21 cellular contexts compared by ENCODE assay signal in the genomic region with DNA sequence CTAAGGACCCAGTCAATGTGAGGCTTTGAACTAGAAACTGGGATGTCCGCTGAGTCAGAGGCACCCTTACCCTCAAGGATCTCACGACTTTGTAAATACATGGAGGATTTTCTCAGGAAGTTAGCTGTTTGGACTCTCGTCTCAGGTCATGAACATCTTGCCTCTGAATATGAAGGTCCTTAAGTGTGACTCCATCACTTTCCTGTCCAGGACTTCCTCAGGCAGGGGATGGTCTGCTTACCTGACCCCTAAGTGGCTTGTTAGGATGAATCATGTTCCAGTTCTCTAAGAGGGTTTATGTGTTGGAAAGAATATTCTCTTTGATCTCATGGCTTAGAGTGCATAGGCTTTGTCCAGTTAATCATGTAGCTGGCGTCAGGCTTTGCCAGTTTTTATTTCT.
"Had no signal": no experiment of that assay in that cellular context is flagged by ENCODE, and none has a peak within 500 bp of the region (broad histone marks: within the 10 kb centered on the region; RNA-seq: fewer than 3 reads in every experiment).

No MANE protein-coding gene starts in this region.

- H3K4me1 ChIP-seq: breast epithelium, right lobe of liver, tibial nerve had no signal

- H3K9me3 ChIP-seq: breast epithelium, heart left ventricle, right lobe of liver, tibial nerve had no signal

- H3K4me3 ChIP-seq: breast epithelium, heart left ventricle, right lobe of liver, tibial nerve had no signal

- H3K27me3 ChIP-seq: breast epithelium, foreskin keratinocyte, right lobe of liver, tibial nerve had no signal

- DNase-seq: activated CD4-positive, alpha-beta memory T cell treated with anti-CD3 and anti-CD28 coated beads, Interleukin-2, amount 10 ng/mL, durations not matched to agents 7 days and 5 days; activated CD4-positive, alpha-beta T cell treated with anti-CD3 and anti-CD28 coated beads, Interleukin-2, amount 10 ng/mL, durations not matched to agents 24 days and 14 days; activated CD4-positive, CD25-positive, alpha-beta regulatory T cell treated with anti-CD3 and anti-CD28 coated beads, Interleukin-2, amount 50 U/mL, for 72 hours; activated CD8-positive, alpha-beta memory T cell treated with anti-CD3 and anti-CD28 coated beads, Interleukin-2, amount 50 U/mL, for 48 hours; activated naive CD8-positive, alpha-beta T cell treated with anti-CD3 and anti-CD28 coated beads, Interleukin-2, amount 50 U/mL, for 24 hours; activated T-cell treated with anti-CD3 and anti-CD28 coated beads, Interleukin-2, amount 50 U/mL, for 4 hours; amygdala; effector CD8-positive, alpha-beta T cell; foreskin keratinocyte; heart left ventricle; left cardiac atrium; naive thymus-derived CD8-positive, alpha-beta T cell; right lobe of liver; stimulated activated CD4-positive, alpha-beta T cell treated with anti-CD3 and anti-CD28 coated beads, Interleukin-2, amount 100 ng/mL, for 48 hours; stimulated activated naive CD4-positive, alpha-beta T cell treated with Interleukin-2 at 50 U/mL for 16 hours; T-helper 2 cell had no signal

- FAIRE-seq: colon, endometrium had no signal

- H3K36me3 ChIP-seq: breast epithelium, heart left ventricle, right lobe of liver, tibial nerve had no signal

- H3K27ac ChIP-seq: breast epithelium, foreskin keratinocyte, heart left ventricle, right lobe of liver, tibial nerve had no signal

- ATAC-seq: activated naive CD8-positive, alpha-beta T cell treated with anti-CD3 and anti-CD28 coated beads, Interleukin-2, amount 50 U/mL, for 24 hours; activated T-cell treated with anti-CD3 and anti-CD28 coated beads, Interleukin-2, amount 50 U/mL, for 4 hours; activated T-helper 17 cell treated with anti-CD3 and anti-CD28 coated beads, Interleukin-2, amount 50 U/mL, for 72 hours; heart left ventricle; left cardiac atrium; naive thymus-derived CD8-positive, alpha-beta T cell; right lobe of liver had no signal
